Comparison of ENCODE assay signal across 10 cellular contexts in genomic region chr13:24038846-24039330, GRCh38.
DNase-seq lines count a peak whose midpoint lies in the region; TF ChIP-seq lines count a peak whose summit lies in the region.
"Had no signal": no experiment of that assay in that cellular context is flagged by ENCODE, and none has a peak within 500 bp of the region (broad histone marks: within the 10 kb centered on the region; RNA-seq: fewer than 3 reads in every experiment).

No MANE protein-coding gene starts in this region.

- H3K36me3 ChIP-seq in kidney epithelial cell (ENCODE audit: control insufficient read depth, insufficient read depth, low read length): no peaks in the 10 kb centered on the region

- in situ Hi-C loops in ACHN (cut with HindIII; ENCODE audit: low pct_ligation_motif_present, low pct_unique_long_range_greater_than_20kb, low sequenced_read_pairs): no loop called here

- no peak overlapping the region for H3K4me3 ChIP-seq in kidney epithelial cell (ENCODE audit: low read depth, low read length)

- TF ChIP-seq CTCF in VCaP (conservative IDR thresholded peaks at IDR 0.05) (no peak), kidney epithelial cell (IDR thresholded peaks at IDR 0.05; ENCODE audit: insufficient read depth, low read length, poor library complexity, severe bottlenecking) (no peak)

- peak overlapping the region; percentile 10 for H3K27ac ChIP-seq in VCaP

- DNase-seq in NCI-H526 (lab: John Stamatoyannopoulos, UW): peak; percentile 42 to 49
- DNase-seq in NCI-H526 treated with DMSO at 0.1 percent for 48 hours (lab: John Stamatoyannopoulos, UW): no peak
- DNase-seq in kidney epithelial cell (ENCODE audit: low read depth): peak; percentile 34
- peak; percentile 95 for DNase-seq in superior temporal gyrus (ENCODE audit: extremely low spot score)
- no peak for DNase-seq in ACHN
- no peak for DNase-seq in OCI-M2 (lab: John Stamatoyannopoulos, UW; ENCODE audit: unreplicated experiment)
- DNase-seq in CD1c-positive myeloid dendritic cell (ENCODE audit: extremely low spot score): no peak
- DNase-seq: AML-193, NCI-H524 treated with DMSO at 0.1 percent for 48 hours had no signal

- H3K27me3 ChIP-seq in kidney epithelial cell (ENCODE audit: control insufficient read depth, insufficient read depth, low read length): no peaks in the 10 kb centered on the region

Comparison
In these comparisons a context has a peak if more than half of its experiments do, and no peak if none do; other contexts are left out.
1. DNase-seq: peak in NCI-H526 (2 of 2), kidney epithelial cell (single experiment) and superior temporal gyrus (single experiment); none in NCI-H526 treated with DMSO at 0.1 percent for 48 hours (single experiment), ACHN (single experiment), OCI-M2 (single experiment) and CD1c-positive myeloid dendritic cell (single experiment).